Comparison of ENCODE assay signal across 29 cellular contexts in the genomic region with DNA sequence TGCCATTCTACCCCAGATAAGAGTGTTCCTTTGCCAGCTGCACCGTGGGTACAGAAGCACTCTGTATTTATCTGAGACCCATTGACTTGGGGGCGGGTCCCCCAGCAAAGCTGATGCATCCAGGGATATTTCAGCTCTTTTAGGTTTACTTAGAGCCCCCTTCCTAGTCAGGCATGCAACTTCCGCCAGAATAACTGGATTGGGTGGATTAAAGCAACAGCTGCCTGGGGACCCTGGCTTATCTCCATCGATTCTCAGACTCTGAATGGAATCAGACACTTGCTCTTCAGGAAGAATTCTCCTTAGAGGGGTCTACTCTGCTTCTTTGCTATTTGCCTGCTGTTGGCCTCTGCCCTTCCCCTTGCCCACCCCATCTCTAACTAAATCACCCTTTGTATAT.
"Had no signal": no experiment of that assay in that cellular context is flagged by ENCODE, and none has a peak within 500 bp of the region (broad histone marks: within the 10 kb centered on the region; RNA-seq: fewer than 3 reads in every experiment).

No MANE protein-coding gene starts in this region.

- H3K4me1 ChIP-seq: breast epithelium, colonic mucosa, esophagus squamous epithelium, gastroesophageal sphincter had no signal

- H3K36me3 ChIP-seq: ascending aorta, breast epithelium, cardiac muscle cell, colonic mucosa, esophagus squamous epithelium, gastroesophageal sphincter, heart right ventricle had no signal

- H3K27me3 ChIP-seq: ascending aorta, breast epithelium, cardiac muscle cell, colonic mucosa, esophagus squamous epithelium, gastroesophageal sphincter, heart right ventricle had no signal

- H3K27ac ChIP-seq: ascending aorta, breast epithelium, cardiac muscle cell, colonic mucosa, epithelial cell of prostate, esophagus squamous epithelium, gastroesophageal sphincter, heart right ventricle had no signal

- H3K4me3 ChIP-seq: ascending aorta, breast epithelium, cardiac muscle cell, colonic mucosa, esophagus squamous epithelium, gastroesophageal sphincter, heart right ventricle had no signal

- DNase-seq: activated CD4-positive, alpha-beta memory T cell treated with anti-CD3 and anti-CD28 coated beads for 36 hours; activated CD4-positive, alpha-beta T cell treated with anti-CD3 and anti-CD28 coated beads for 36 hours; activated CD4-positive, alpha-beta T cell treated with anti-CD3 and anti-CD28 coated beads, Interleukin-2, amount 10 ng/mL, durations not matched to agents 24 days and 14 days; activated CD4-positive, CD25-positive, alpha-beta regulatory T cell; activated CD4-positive, CD25-positive, alpha-beta regulatory T cell treated with anti-CD3 and anti-CD28 coated beads, Interleukin-2, amount 50 U/mL, for 72 hours; activated CD8-positive, alpha-beta memory T cell treated with anti-CD3 and anti-CD28 coated beads, Interleukin-2, amount 10 ng/mL, durations not matched to agents 7 days and 5 days; activated CD8-positive, alpha-beta memory T cell treated with anti-CD3 and anti-CD28 coated beads, Interleukin-2, amount 50 U/mL, for 4 hours; activated CD8-positive, alpha-beta T cell treated with anti-CD3 and anti-CD28 coated beads, Interleukin-2, amount 10 ng/mL, durations not matched to agents 7 days and 5 days; activated gamma-delta T cell; activated naive CD4-positive, alpha-beta T cell; activated naive CD4-positive, alpha-beta T cell treated with anti-CD3 and anti-CD28 coated beads, Interleukin-2, amount 10 ng/mL, durations not matched to agents 7 days and 5 days; activated naive CD8-positive, alpha-beta T cell treated with anti-CD3 and anti-CD28 coated beads, Interleukin-2, amount 10 ng/mL, durations not matched to agents 7 days and 5 days; activated T-cell treated with anti-CD3 and anti-CD28 coated beads for 4 hours; activated T-cell treated with anti-CD3 and anti-CD28 coated beads, Interleukin-2, amount 50 U/mL, for 24 hours; activated T-cell treated with anti-CD3 and anti-CD28 coated beads, Interleukin-2, amount 50 U/mL, for 72 hours; central memory CD4-positive, alpha-beta T cell; cerebellar nuclear complex; colonic mucosa; effector CD8-positive, alpha-beta T cell; esophagus squamous epithelium; foreskin melanocyte; heart right ventricle; T-helper 17 cell; T1000 had no signal
